Comparison of ENCODE assay signal across 8 cellular contexts in the genomic region with DNA sequence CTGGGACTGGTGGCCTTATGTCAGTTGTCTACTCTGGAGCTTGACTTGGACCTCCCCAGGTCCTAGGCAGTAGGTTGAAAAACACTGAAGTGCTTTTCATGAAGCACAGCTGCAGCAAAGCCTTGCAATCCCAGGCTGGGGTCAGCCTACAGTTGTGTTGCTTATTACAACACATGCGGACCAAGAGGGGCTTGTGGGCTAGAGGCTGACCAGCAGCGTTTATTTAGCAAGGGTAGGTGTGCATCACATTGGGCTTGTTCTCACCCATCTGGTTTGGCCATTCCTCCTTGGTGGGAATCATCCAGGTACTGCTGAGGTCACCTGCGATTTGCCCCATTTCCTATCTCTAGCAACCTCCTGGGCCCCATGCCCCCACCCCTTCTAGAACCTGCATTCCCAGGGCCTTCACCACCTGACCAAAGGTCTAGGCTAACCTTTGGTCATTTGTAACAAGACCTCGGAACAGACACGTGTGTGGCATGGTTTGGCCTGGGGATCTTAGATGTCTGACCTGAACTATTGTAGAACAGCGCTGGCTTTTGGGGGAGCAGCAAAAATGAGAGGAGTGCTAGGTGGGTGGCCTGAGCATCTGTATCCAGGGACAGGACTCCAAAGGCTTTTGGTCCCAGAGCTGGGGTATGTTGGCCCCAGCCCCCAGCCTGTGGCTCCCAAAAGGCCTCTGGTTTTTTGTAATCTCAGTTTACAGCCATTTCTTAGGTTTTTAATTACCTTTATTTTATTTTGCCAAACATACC. TPM values are rescaled to one million over a fixed set of nuclear protein-coding genes. Genes with fewer than 3 reads are reported as not detected.
DNase-seq lines count a peak whose midpoint lies in the region; ATAC-seq, FAIRE-seq and TF ChIP-seq lines count a peak whose summit lies in the region.

No MANE protein-coding gene starts in this region.

- H3K9me3 Mint-ChIP-seq in activated naive CD4-positive, alpha-beta T cell treated with anti-CD3 and anti-CD28 coated beads, Interleukin-2, amount 10 ng/mL, durations not matched to agents 7 days and 5 days: no peaks in the 10 kb centered on the region
- no peaks in the 10 kb centered on the region for H3K9me3 Mint-ChIP-seq in stimulated activated naive CD8-positive, alpha-beta T cell treated with anti-CD3 and anti-CD28 coated beads, Interleukin-15, Interleukin-2, amounts not matched to agents 100 ng/mL and 50 ng/mL, for 24 hours

- H3K9me3 ChIP-seq in kidney (ENCODE audit: control insufficient read depth in 1 of 2, low read length in 2 of 2): no peaks in the 10 kb centered on the region

- H3K4me1 ChIP-seq in kidney (ENCODE audit: control insufficient read depth in 1 of 2, insufficient read depth in 1 of 2, low read depth in 1 of 2, low read length in 2 of 2): peaks cover 7 to 21% of the 10 kb centered on the region in 2 donors

- FAIRE-seq in kidney (lab: Jason Lieb, UNC): no peak

- H3K36me3 ChIP-seq in kidney (ENCODE audit: control insufficient read depth in 1 of 2, insufficient read depth in 2 of 2, low read length in 2 of 2): peaks cover 8 to 15% of the 10 kb centered on the region in 2 donors

- DNase-seq in activated naive CD4-positive, alpha-beta T cell treated with anti-CD3 and anti-CD28 coated beads, Interleukin-2, amount 10 ng/mL, durations not matched to agents 7 days and 5 days: no peak
- DNase-seq in activated naive CD4-positive, alpha-beta T cell treated with Interleukin-2 at 50 U/mL for 16 hours: no peak
- DNase-seq in OCI-M1 (lab: John Stamatoyannopoulos, UW) (peak; percentile 35), choroid plexus epithelial cell (ENCODE audit: low read depth) (peak; percentile 31), NCI-H2196 (lab: John Stamatoyannopoulos, UW; ENCODE audit: unreplicated experiment) (no peak), kidney (no peak)

- intact Hi-C loops in kidney (cut with DNase I): no loop called here

- TF ChIP-seq CTCF in choroid plexus epithelial cell (conservative IDR thresholded peaks at IDR 0.05; ENCODE audit: low read depth, low read length): no peak
- TF ChIP-seq CTCF in kidney (IDR thresholded peaks at IDR 0.05; ENCODE audit: borderline replicate concordance, extremely low read depth, insufficient read depth): no peak

- peaks cover 24% of the 10 kb centered on the region for H3K4me1 Mint-ChIP-seq in activated naive CD4-positive, alpha-beta T cell treated with anti-CD3 and anti-CD28 coated beads, Interleukin-2, amount 10 ng/mL, durations not matched to agents 7 days and 5 days
- H3K4me1 Mint-ChIP-seq in stimulated activated naive CD8-positive, alpha-beta T cell treated with anti-CD3 and anti-CD28 coated beads, Interleukin-15, Interleukin-2, amounts not matched to agents 100 ng/mL and 50 ng/mL, for 24 hours (ENCODE audit: low read depth): peaks cover 27% of the 10 kb centered on the region

- CTCF ChIA-PET in activated naive CD4-positive, alpha-beta T cell treated with anti-CD3 and anti-CD28 coated beads, Interleukin-2, amount 10 ng/mL, durations not matched to agents 7 days and 5 days (lab: Charles Lee): no interaction called here

- peak overlapping the region; percentile 100 for H3K27ac Mint-ChIP-seq in activated naive CD4-positive, alpha-beta T cell treated with anti-CD3 and anti-CD28 coated beads, Interleukin-2, amount 10 ng/mL, durations not matched to agents 7 days and 5 days
- peak overlapping the region; percentile 100 for H3K27ac Mint-ChIP-seq in stimulated activated naive CD8-positive, alpha-beta T cell treated with anti-CD3 and anti-CD28 coated beads, Interleukin-15, Interleukin-2, amounts not matched to agents 100 ng/mL and 50 ng/mL, for 24 hours

- ATAC-seq in HG03039 (IDR thresholded peaks at IDR 0.05; ENCODE audit: unreplicated experiment): no peak

- H3K27me3 Mint-ChIP-seq in activated naive CD4-positive, alpha-beta T cell treated with anti-CD3 and anti-CD28 coated beads, Interleukin-2, amount 10 ng/mL, durations not matched to agents 7 days and 5 days: peaks cover 4% of the 10 kb centered on the region
- peaks cover 3% of the 10 kb centered on the region for H3K27me3 Mint-ChIP-seq in stimulated activated naive CD8-positive, alpha-beta T cell treated with anti-CD3 and anti-CD28 coated beads, Interleukin-15, Interleukin-2, amounts not matched to agents 100 ng/mL and 50 ng/mL, for 24 hours

- H3K36me3 Mint-ChIP-seq in activated naive CD4-positive, alpha-beta T cell treated with anti-CD3 and anti-CD28 coated beads, Interleukin-2, amount 10 ng/mL, durations not matched to agents 7 days and 5 days: peaks cover 30% of the 10 kb centered on the region
- peaks cover 31% of the 10 kb centered on the region for H3K36me3 Mint-ChIP-seq in stimulated activated naive CD8-positive, alpha-beta T cell treated with anti-CD3 and anti-CD28 coated beads, Interleukin-15, Interleukin-2, amounts not matched to agents 100 ng/mL and 50 ng/mL, for 24 hours (ENCODE audit: low read depth)

- H3K4me3 Mint-ChIP-seq in activated naive CD4-positive, alpha-beta T cell treated with anti-CD3 and anti-CD28 coated beads, Interleukin-2, amount 10 ng/mL, durations not matched to agents 7 days and 5 days: peak overlapping the region; percentile 33
- H3K4me3 Mint-ChIP-seq in stimulated activated naive CD8-positive, alpha-beta T cell treated with anti-CD3 and anti-CD28 coated beads, Interleukin-15, Interleukin-2, amounts not matched to agents 100 ng/mL and 50 ng/mL, for 24 hours: peak overlapping the region; percentile 99

- H3K9ac ChIP-seq in kidney (ENCODE audit: low read length in 2 of 2): no peak overlapping the region

- H3K27ac ChIP-seq in kidney (ENCODE audit: low read depth in 2 of 2, low read length in 2 of 2): no peak overlapping the region

- H3K4me3 ChIP-seq in choroid plexus epithelial cell (ENCODE audit: low read depth, low read length) (no peak overlapping the region), kidney (ENCODE audit: low read length in 2 of 2) (no peak overlapping the region)

RNA-seq across cellular contexts. Expression of a gene that starts 3.0 kb away (rescaled TPM):
- total RNA-seq in kidney: 2,684 TPM
- polyA plus RNA-seq in kidney (ENCODE audit: insufficient read depth, low read depth, low replicate concordance): 2,858 TPM

RNA-seq across cellular contexts. Expression of a gene that starts 7.8 kb away (rescaled TPM):
- total RNA-seq in kidney: 33.8 TPM
- 28.0 TPM for polyA plus RNA-seq in kidney (ENCODE audit: insufficient read depth, low read depth, low replicate concordance)

RNA-seq across cellular contexts. Expression of a gene that starts 10.1 kb away (rescaled TPM):
- 40.2 TPM for total RNA-seq in kidney
- 33.3 TPM for polyA plus RNA-seq in kidney (ENCODE audit: insufficient read depth, low read depth, low replicate concordance)

RNA-seq across cellular contexts. Expression of a gene that starts 22.1 kb away (rescaled TPM):
- total RNA-seq in kidney: 79.6 TPM
- 102 TPM for polyA plus RNA-seq in kidney (ENCODE audit: insufficient read depth, low read depth, low replicate concordance)

RNA-seq across cellular contexts. Expression of a gene that starts 26.8 kb away (rescaled TPM):
- 1,036 TPM for total RNA-seq in kidney
- polyA plus RNA-seq in kidney (ENCODE audit: insufficient read depth, low read depth, low replicate concordance): 421 TPM

Comparison
In these comparisons a context has a peak if more than half of its experiments do, and no peak if none do; other contexts are left out.
1. DNase-seq: peak in OCI-M1 (single experiment) and choroid plexus epithelial cell (single experiment); none in activated naive CD4-positive, alpha-beta T cell treated with anti-CD3 and anti-CD28 coated beads, Interleukin-2, amount 10 ng/mL, durations not matched to agents 7 days and 5 days (single experiment), activated naive CD4-positive, alpha-beta T cell treated with Interleukin-2 at 50 U/mL for 16 hours (single experiment), NCI-H2196 (single experiment) and kidney (single experiment).